Comparison of ENCODE assay signal across 1 cellular context in genomic region chr9:33331411-33331891, GRCh38.
TF ChIP-seq lines count a peak whose summit lies in the region.

No MANE protein-coding gene starts in this region.

TF ChIP-seq in K562, 482 proteins besides CTCF, POLR2A, EP300 and RAD21 (continued from another document):
- no peak for TF ChIP-seq ZBTB9 (CRISPR knock-in tag; IDR thresholded peaks at IDR 0.05)
- TF ChIP-seq RBM15 (IDR thresholded peaks at IDR 0.05; ENCODE audit: insufficient read depth, low read length): no peak
- no peak for TF ChIP-seq KLF1 (tag; IDR thresholded peaks at IDR 0.05)
- TF ChIP-seq NCOR1 (IDR thresholded peaks at IDR 0.05): peak; percentile 86
- TF ChIP-seq MCM7 (IDR thresholded peaks at IDR 0.05): no peak
- no peak for TF ChIP-seq MAFK (IDR thresholded peaks at IDR 0.05; ENCODE audit: low read length)
- no peak for TF ChIP-seq BRD4 (IDR thresholded peaks at IDR 0.05)
- no peak for TF ChIP-seq NELFE (IDR thresholded peaks at IDR 0.05; ENCODE audit: insufficient read depth, insufficient read length)
- TF ChIP-seq ZNF699 (CRISPR knock-in tag; IDR thresholded peaks at IDR 0.05; ENCODE audit: insufficient replicate concordance): no peak
- no peak for TF ChIP-seq HDAC8 (tag; IDR thresholded peaks at IDR 0.05)
- TF ChIP-seq ELK3 (CRISPR knock-in tag; IDR thresholded peaks at IDR 0.05): no peak
- no peak for TF ChIP-seq ZNF518B (CRISPR knock-in tag; IDR thresholded peaks at IDR 0.05)
- TF ChIP-seq ZBTB34 (CRISPR knock-in tag; IDR thresholded peaks at IDR 0.05): no peak
- TF ChIP-seq DEAF1 (CRISPR knock-in tag; IDR thresholded peaks at IDR 0.05): no peak
- no peak for TF ChIP-seq CBX2 (IDR thresholded peaks at IDR 0.05; ENCODE audit: insufficient read depth, low read length, poor library complexity, severe bottlenecking)
- TF ChIP-seq HCFC1 (IDR thresholded peaks at IDR 0.05; ENCODE audit: low read depth, low read length): no peak
- TF ChIP-seq ZNF780A (CRISPR knock-in tag; IDR thresholded peaks at IDR 0.05): no peak
- no peak for TF ChIP-seq PTTG1 (tag; IDR thresholded peaks at IDR 0.05; ENCODE audit: low read depth)
- TF ChIP-seq ZNF134 (CRISPR knock-in tag; conservative IDR thresholded peaks at IDR 0.05): no peak
- no peak for TF ChIP-seq RBM34 (IDR thresholded peaks at IDR 0.05; ENCODE audit: borderline replicate concordance, insufficient read depth, low read length)
- no peak for TF ChIP-seq BACH1 (tag; IDR thresholded peaks at IDR 0.05)
- TF ChIP-seq ZNF740 (CRISPR knock-in tag; IDR thresholded peaks at IDR 0.05): no peak
- no peak for TF ChIP-seq ZNF740 (tag; IDR thresholded peaks at IDR 0.05)
- TF ChIP-seq ARID3A (IDR thresholded peaks at IDR 0.05; ENCODE audit: borderline replicate concordance, low read depth, low read length): peak; percentile 33; the same call in 1 of the 2 replicates
- peak; percentile 67; the same call in 1 of the 2 replicates for TF ChIP-seq MYNN (IDR thresholded peaks at IDR 0.05)
- no peak for TF ChIP-seq MYNN (CRISPR knock-in tag; IDR thresholded peaks at IDR 0.05)
- no peak for TF ChIP-seq EWSR1 (IDR thresholded peaks at IDR 0.05; ENCODE audit: borderline replicate concordance, low read depth, partially characterized antibody)
- TF ChIP-seq PRPF4 (IDR thresholded peaks at IDR 0.05; ENCODE audit: insufficient read depth, low read depth, low read length, poor library complexity, severe bottlenecking): no peak
- no peak for TF ChIP-seq MLX (CRISPR knock-in tag; conservative IDR thresholded peaks at IDR 0.05)
- TF ChIP-seq THAP7 (CRISPR knock-in tag; IDR thresholded peaks at IDR 0.05): no peak
- no peak for TF ChIP-seq RFX7 (CRISPR knock-in tag; IDR thresholded peaks at IDR 0.05)
- TF ChIP-seq FOXJ2 (tag; IDR thresholded peaks at IDR 0.05): no peak
- no peak for TF ChIP-seq L3MBTL2 (IDR thresholded peaks at IDR 0.05)
- no peak for TF ChIP-seq CEBPZ (IDR thresholded peaks at IDR 0.05; ENCODE audit: borderline replicate concordance, low read depth, low read length)
- no peak for TF ChIP-seq PTBP1 (IDR thresholded peaks at IDR 0.05; ENCODE audit: low read depth, low read length)
- TF ChIP-seq CBX1 (IDR thresholded peaks at IDR 0.05; ENCODE audit: low read depth): no peak
- no peak for TF ChIP-seq YBX1 (IDR thresholded peaks at IDR 0.05)
- no peak for TF ChIP-seq NR1H2 (CRISPR knock-in tag; IDR thresholded peaks at IDR 0.05)
- no peak for TF ChIP-seq ZNF408 (CRISPR knock-in tag; IDR thresholded peaks at IDR 0.05; ENCODE audit: low read depth)
TF ChIP-seq in K562: peak in this region for 37.
